Comparison of ENCODE assay signal across 27 cellular contexts in genomic region chr3:54307616-54308180, GRCh38.
"Had no signal": no experiment of that assay in that cellular context is flagged by ENCODE, and none has a peak within 500 bp of the region (broad histone marks: within the 10 kb centered on the region; RNA-seq: fewer than 3 reads in every experiment).

No MANE protein-coding gene starts in this region.

- H3K27me3 Mint-ChIP-seq: activated T-helper 17 cell treated with anti-CD3 and anti-CD28 coated beads, Interleukin-2, amount 50 U/mL, for 72 hours; effector memory CD8-positive, alpha-beta T cell had no signal

- H3K36me3 ChIP-seq: breast epithelium, colonic mucosa, left lung, tibial artery had no signal

- H3K79me2 ChIP-seq: hepatocyte had no signal

- H3K27ac Mint-ChIP-seq: activated naive CD4-positive, alpha-beta T cell treated with anti-CD3 and anti-CD28 coated beads, Interleukin-2, amount 50 U/mL, for 72 hours; activated T-cell treated with anti-CD3 and anti-CD28 coated beads, Interleukin-2, amount 50 U/mL, for 24 hours; activated T-helper 17 cell treated with anti-CD3 and anti-CD28 coated beads, Interleukin-2, amount 50 U/mL, for 72 hours; effector memory CD8-positive, alpha-beta T cell; immature natural killer cell; naive thymus-derived CD4-positive, alpha-beta T cell; stimulated activated effector memory CD8-positive, alpha-beta T cell treated with anti-CD3 and anti-CD28 coated beads, Interleukin-12 subunit alpha, Interleukin-12 subunit beta, amount 100 ng/mL, for 72 hours; stimulated activated naive CD8-positive, alpha-beta T cell treated with anti-CD3 and anti-CD28 coated beads, Interleukin-15, amount 100 ng/mL, for 72 hours; WTC11 had no signal

- H3K4me2 ChIP-seq: hepatocyte had no signal

- ATAC-seq: activated naive CD4-positive, alpha-beta T cell treated with anti-CD3 and anti-CD28 coated beads, Interleukin-2, amount 50 U/mL, for 72 hours; activated T-helper 17 cell treated with anti-CD3 and anti-CD28 coated beads, Interleukin-2, amount 50 U/mL, for 72 hours; effector memory CD8-positive, alpha-beta T cell; esophagus mucosa; left lung; naive thymus-derived CD4-positive, alpha-beta T cell; sciatic nerve; stimulated activated effector memory CD8-positive, alpha-beta T cell treated with anti-CD3 and anti-CD28 coated beads, Interleukin-12 subunit alpha, Interleukin-12 subunit beta, amount 100 ng/mL, for 72 hours; stimulated activated naive CD8-positive, alpha-beta T cell treated with anti-CD3 and anti-CD28 coated beads, Interleukin-15, amount 100 ng/mL, for 72 hours; WTC11 had no signal

- H3K9me3 ChIP-seq: breast epithelium, colonic mucosa, left lung, tibial artery had no signal

- H3K27ac ChIP-seq: breast epithelium, colonic mucosa, hepatocyte, left lung, tibial artery had no signal

- H3K4me1 ChIP-seq: breast epithelium, colonic mucosa, left lung had no signal

- H2AFZ ChIP-seq: hepatocyte had no signal

- H3K36me3 Mint-ChIP-seq: activated naive CD4-positive, alpha-beta T cell treated with anti-CD3 and anti-CD28 coated beads, Interleukin-2, amount 50 U/mL, for 72 hours; immature natural killer cell; naive thymus-derived CD4-positive, alpha-beta T cell; stimulated activated effector memory CD8-positive, alpha-beta T cell treated with anti-CD3 and anti-CD28 coated beads, Interleukin-12 subunit alpha, Interleukin-12 subunit beta, amount 100 ng/mL, for 72 hours; WTC11 had no signal

- H3K4me3 Mint-ChIP-seq: activated T-cell treated with anti-CD3 and anti-CD28 coated beads, Interleukin-2, amount 50 U/mL, for 24 hours; activated T-helper 17 cell treated with anti-CD3 and anti-CD28 coated beads, Interleukin-2, amount 50 U/mL, for 72 hours; effector memory CD8-positive, alpha-beta T cell; immature natural killer cell; naive thymus-derived CD4-positive, alpha-beta T cell; neural crest cell; stimulated activated effector memory CD8-positive, alpha-beta T cell treated with anti-CD3 and anti-CD28 coated beads, Interleukin-12 subunit alpha, Interleukin-12 subunit beta, amount 100 ng/mL, for 72 hours; stimulated activated naive CD8-positive, alpha-beta T cell treated with anti-CD3 and anti-CD28 coated beads, Interleukin-15, amount 100 ng/mL, for 72 hours; WTC11 had no signal

- H3K9me3 Mint-ChIP-seq: activated T-cell treated with anti-CD3 and anti-CD28 coated beads, Interleukin-2, amount 50 U/mL, for 24 hours; activated T-helper 17 cell treated with anti-CD3 and anti-CD28 coated beads, Interleukin-2, amount 50 U/mL, for 72 hours; naive thymus-derived CD4-positive, alpha-beta T cell; neural crest cell; WTC11 had no signal

- DNase-seq: activated T-cell treated with anti-CD3 and anti-CD28 coated beads, Interleukin-2, amount 50 U/mL, for 24 hours; aorta; colonic mucosa; dorsolateral prefrontal cortex; effector memory CD8-positive, alpha-beta T cell; foreskin melanocyte; glutamatergic neuron; immature natural killer cell; kidney glomerular epithelial cell; left lung; naive thymus-derived CD4-positive, alpha-beta T cell; posterior cingulate gyrus; small intestine; stimulated activated CD4-positive, alpha-beta T cell treated with anti-CD3 and anti-CD28 coated beads, Interleukin-2, amount 100 ng/mL, for 24 hours; stimulated activated naive CD8-positive, alpha-beta T cell treated with anti-CD3 and anti-CD28 coated beads, Interleukin-15, amount 100 ng/mL, for 72 hours; tibial artery had no signal

- H3K4me3 ChIP-seq: breast epithelium, colonic mucosa, dorsolateral prefrontal cortex, hepatocyte, left lung, lung, tibial artery had no signal

- FAIRE-seq: endothelial cell of umbilical vein, small intestine had no signal

- H3K4me1 Mint-ChIP-seq: activated T-helper 17 cell treated with anti-CD3 and anti-CD28 coated beads, Interleukin-2, amount 50 U/mL, for 72 hours; immature natural killer cell; naive thymus-derived CD4-positive, alpha-beta T cell; stimulated activated effector memory CD8-positive, alpha-beta T cell treated with anti-CD3 and anti-CD28 coated beads, Interleukin-12 subunit alpha, Interleukin-12 subunit beta, amount 100 ng/mL, for 72 hours; stimulated activated naive CD8-positive, alpha-beta T cell treated with anti-CD3 and anti-CD28 coated beads, Interleukin-15, amount 100 ng/mL, for 72 hours had no signal

- H3K27me3 ChIP-seq: breast epithelium, colonic mucosa, dorsolateral prefrontal cortex, left lung, tibial artery had no signal
